In the genomic region with DNA sequence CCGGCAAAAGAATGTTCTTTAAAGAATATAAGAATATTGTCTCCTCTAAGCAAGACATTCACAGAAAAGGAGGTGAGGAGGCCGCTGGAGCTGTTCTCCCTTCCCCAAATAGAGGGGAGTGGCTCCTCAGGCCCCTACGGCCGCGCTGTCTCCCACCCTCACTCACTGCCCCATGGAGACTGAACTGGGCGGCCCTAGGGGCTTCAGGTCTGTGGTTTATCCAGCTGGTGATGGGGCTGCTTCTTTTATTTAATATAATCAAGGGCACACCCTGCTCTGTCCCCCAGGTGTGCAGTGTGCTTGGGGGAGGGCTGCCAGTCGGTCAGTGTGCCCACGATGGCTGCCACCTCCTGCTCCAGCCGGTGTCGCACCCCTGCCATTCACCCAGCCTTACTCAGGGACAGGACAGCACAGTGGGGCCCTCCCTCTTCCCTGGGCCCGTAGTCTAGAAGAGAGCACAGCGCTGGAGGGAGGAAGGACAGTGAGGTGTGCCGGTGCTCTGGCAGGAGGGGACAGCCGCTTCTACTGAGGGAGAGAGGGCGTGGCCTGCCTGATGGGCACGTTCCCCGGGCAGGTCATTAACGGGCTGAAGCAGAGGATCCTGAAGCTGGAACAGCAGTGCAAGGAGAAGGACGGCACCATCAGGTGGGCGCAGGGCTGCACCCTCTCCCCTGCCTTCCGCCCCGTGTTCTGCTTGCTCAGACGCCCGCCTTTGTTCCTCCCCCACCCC, we compare ENCODE assay signal across 2 cellular contexts.
TF ChIP-seq lines count a peak whose summit lies in the region.

No MANE protein-coding gene starts in this region.

TF ChIP-seq in SK-N-SH treated with all-trans-retinoic acid at 6 μM for 48 hours, 23 proteins besides CTCF, POLR2A, EP300 and RAD21 (continued from another document):
- TF ChIP-seq, protein P1, sequence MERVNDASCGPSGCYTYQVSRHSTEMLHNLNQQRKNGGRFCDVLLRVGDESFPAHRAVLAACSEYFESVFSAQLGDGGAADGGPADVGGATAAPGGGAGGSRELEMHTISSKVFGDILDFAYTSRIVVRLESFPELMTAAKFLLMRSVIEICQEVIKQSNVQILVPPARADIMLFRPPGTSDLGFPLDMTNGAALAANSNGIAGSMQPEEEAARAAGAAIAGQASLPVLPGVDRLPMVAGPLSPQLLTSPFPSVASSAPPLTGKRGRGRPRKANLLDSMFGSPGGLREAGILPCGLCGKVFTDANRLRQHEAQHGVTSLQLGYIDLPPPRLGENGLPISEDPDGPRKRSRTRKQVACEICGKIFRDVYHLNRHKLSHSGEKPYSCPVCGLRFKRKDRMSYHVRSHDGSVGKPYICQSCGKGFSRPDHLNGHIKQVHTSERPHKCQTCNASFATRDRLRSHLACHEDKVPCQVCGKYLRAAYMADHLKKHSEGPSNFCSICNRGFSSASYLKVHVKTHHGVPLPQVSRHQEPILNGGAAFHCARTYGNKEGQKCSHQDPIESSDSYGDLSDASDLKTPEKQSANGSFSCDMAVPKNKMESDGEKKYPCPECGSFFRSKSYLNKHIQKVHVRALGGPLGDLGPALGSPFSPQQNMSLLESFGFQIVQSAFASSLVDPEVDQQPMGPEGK (CRISPR knock-in tag; IDR thresholded peaks at IDR 0.05; ENCODE audit: borderline replicate concordance): no peak
- TF ChIP-seq, protein P2, sequence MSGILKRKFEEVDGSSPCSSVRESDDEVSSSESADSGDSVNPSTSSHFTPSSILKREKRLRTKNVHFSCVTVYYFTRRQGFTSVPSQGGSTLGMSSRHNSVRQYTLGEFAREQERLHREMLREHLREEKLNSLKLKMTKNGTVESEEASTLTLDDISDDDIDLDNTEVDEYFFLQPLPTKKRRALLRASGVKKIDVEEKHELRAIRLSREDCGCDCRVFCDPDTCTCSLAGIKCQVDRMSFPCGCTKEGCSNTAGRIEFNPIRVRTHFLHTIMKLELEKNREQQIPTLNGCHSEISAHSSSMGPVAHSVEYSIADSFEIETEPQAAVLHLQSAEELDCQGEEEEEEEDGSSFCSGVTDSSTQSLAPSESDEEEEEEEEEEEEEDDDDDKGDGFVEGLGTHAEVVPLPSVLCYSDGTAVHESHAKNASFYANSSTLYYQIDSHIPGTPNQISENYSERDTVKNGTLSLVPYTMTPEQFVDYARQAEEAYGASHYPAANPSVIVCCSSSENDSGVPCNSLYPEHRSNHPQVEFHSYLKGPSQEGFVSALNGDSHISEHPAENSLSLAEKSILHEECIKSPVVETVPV (CRISPR knock-in tag; IDR thresholded peaks at IDR 0.05): no peak
- TF ChIP-seq ZC3H10 (CRISPR knock-in tag; IDR thresholded peaks at IDR 0.05): no peak
- no peak for TF ChIP-seq CSDC2 (CRISPR knock-in tag; IDR thresholded peaks at IDR 0.05)
- TF ChIP-seq, protein P3, sequence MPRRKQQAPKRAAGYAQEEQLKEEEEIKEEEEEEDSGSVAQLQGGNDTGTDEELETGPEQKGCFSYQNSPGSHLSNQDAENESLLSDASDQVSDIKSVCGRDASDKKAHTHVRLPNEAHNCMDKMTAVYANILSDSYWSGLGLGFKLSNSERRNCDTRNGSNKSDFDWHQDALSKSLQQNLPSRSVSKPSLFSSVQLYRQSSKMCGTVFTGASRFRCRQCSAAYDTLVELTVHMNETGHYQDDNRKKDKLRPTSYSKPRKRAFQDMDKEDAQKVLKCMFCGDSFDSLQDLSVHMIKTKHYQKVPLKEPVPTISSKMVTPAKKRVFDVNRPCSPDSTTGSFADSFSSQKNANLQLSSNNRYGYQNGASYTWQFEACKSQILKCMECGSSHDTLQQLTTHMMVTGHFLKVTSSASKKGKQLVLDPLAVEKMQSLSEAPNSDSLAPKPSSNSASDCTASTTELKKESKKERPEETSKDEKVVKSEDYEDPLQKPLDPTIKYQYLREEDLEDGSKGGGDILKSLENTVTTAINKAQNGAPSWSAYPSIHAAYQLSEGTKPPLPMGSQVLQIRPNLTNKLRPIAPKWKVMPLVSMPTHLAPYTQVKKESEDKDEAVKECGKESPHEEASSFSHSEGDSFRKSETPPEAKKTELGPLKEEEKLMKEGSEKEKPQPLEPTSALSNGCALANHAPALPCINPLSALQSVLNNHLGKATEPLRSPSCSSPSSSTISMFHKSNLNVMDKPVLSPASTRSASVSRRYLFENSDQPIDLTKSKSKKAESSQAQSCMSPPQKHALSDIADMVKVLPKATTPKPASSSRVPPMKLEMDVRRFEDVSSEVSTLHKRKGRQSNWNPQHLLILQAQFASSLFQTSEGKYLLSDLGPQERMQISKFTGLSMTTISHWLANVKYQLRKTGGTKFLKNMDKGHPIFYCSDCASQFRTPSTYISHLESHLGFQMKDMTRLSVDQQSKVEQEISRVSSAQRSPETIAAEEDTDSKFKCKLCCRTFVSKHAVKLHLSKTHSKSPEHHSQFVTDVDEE (CRISPR knock-in tag; IDR thresholded peaks at IDR 0.05): no peak
- TF ChIP-seq PPARA (CRISPR knock-in tag; IDR thresholded peaks at IDR 0.05; ENCODE audit: borderline replicate concordance): no peak
- no peak for TF ChIP-seq ZNF8 (CRISPR knock-in tag; IDR thresholded peaks at IDR 0.05)
- TF ChIP-seq ZNF70 (CRISPR knock-in tag; IDR thresholded peaks at IDR 0.05): no peak
- no peak for TF ChIP-seq ARNTL (CRISPR knock-in tag; IDR thresholded peaks at IDR 0.05; ENCODE audit: borderline replicate concordance, low read depth)
- TF ChIP-seq ZNF565 (CRISPR knock-in tag; conservative IDR thresholded peaks at IDR 0.05; ENCODE audit: low read depth): no peak
- no peak for TF ChIP-seq SNAI2 (CRISPR knock-in tag; IDR thresholded peaks at IDR 0.05)
- TF ChIP-seq OSR1 (CRISPR knock-in tag; IDR thresholded peaks at IDR 0.05): no peak
- no peak for TF ChIP-seq ISL1 (CRISPR knock-in tag; IDR thresholded peaks at IDR 0.05)

TF ChIP-seq in SK-N-SH, 30 proteins besides CTCF, POLR2A, EP300 and RAD21 (continued from another document):
- TF ChIP-seq, protein P4, sequence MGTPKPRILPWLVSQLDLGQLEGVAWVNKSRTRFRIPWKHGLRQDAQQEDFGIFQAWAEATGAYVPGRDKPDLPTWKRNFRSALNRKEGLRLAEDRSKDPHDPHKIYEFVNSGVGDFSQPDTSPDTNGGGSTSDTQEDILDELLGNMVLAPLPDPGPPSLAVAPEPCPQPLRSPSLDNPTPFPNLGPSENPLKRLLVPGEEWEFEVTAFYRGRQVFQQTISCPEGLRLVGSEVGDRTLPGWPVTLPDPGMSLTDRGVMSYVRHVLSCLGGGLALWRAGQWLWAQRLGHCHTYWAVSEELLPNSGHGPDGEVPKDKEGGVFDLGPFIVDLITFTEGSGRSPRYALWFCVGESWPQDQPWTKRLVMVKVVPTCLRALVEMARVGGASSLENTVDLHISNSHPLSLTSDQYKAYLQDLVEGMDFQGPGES (IDR thresholded peaks at IDR 0.05; ENCODE audit: low read depth, low read length): no peak
- no peak for TF ChIP-seq MXI1 (IDR thresholded peaks at IDR 0.05; ENCODE audit: low read depth, low read length)
- no peak for TF ChIP-seq CHD2 (IDR thresholded peaks at IDR 0.05; ENCODE audit: low read length, partially characterized antibody)
TF ChIP-seq in SK-N-SH: peak in this region for 0.
